Comparison of ENCODE assay signal across 8 cellular contexts in the genomic region with DNA sequence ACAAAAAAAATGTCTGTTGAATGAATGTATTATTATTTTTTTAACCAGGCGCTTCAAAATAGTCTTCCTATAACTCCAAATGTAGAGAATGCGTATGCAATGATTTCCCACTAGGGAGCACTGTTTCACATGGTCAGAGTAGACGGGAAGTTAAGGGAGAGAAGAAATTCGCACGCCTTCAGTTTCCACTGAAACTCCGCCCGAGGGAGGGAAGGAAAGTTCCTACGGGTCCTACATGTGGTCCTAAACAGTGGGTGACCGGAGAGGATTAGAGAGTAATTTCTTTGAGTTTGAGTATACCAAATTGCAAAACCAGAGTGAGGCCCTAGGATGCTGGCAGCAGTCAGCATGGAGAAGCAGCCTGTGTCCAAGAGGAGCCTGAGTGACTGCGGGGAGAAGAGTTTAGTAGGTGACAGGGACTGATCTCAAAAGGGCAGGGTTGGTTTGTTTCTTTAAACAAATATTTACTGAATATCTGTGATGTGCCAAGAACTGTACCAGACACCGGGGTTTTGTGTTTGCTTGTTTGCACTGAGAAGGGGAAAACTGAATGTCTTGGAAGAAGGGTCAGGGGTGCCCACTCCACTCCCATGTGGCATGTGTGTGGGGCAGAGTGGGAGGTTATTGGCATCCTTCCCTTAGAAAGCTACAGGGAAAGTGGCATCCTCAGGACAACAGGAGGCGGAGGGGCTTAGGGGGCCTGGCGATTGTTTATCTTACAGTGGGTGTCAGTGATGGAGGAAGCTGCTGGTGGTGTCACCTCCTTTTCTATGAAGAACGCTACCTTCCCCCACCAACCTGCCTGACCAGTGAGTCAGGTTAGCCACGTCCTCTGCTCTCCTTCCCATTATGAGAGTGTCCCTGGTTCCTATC. TPM values are rescaled to one million over a fixed set of nuclear protein-coding genes. Genes with fewer than 3 reads are reported as not detected.
DNase-seq lines count a peak whose midpoint lies in the region; TF ChIP-seq lines count a peak whose summit lies in the region.

No MANE protein-coding gene starts in this region.

- H3K4me1 ChIP-seq in parathyroid adenoma = no peaks in the 10 kb centered on the region

- no peaks in the 10 kb centered on the region for H3K79me2 ChIP-seq in parathyroid adenoma

- H3K36me3 ChIP-seq in parathyroid adenoma (ENCODE audit: control insufficient read depth, insufficient read depth, low read length) = no peaks in the 10 kb centered on the region

- H3K27me3 ChIP-seq in parathyroid adenoma (ENCODE audit: control insufficient read depth, insufficient read depth, low read length) = no peaks in the 10 kb centered on the region

- no peaks in the 10 kb centered on the region for H3K9me3 ChIP-seq in parathyroid adenoma (ENCODE audit: control insufficient read depth, low read length)

- H3K9ac ChIP-seq in parathyroid adenoma = no peak overlapping the region

- H2AFZ ChIP-seq in parathyroid adenoma = peak overlapping the region; percentile 1

- H3K27ac ChIP-seq in parathyroid adenoma = no peak overlapping the region

- TF ChIP-seq CTCF in LNCAP (IDR thresholded peaks at IDR 0.05) (peak; percentile 29; the same call in 1 of the 2 replicates), fibroblast of villous mesenchyme (IDR thresholded peaks at IDR 0.05; ENCODE audit: insufficient read depth, low read depth, low read length) (peak; percentile 78), parathyroid adenoma (IDR thresholded peaks at IDR 0.05) (peak; percentile 33)

- H3K4me3 ChIP-seq in fibroblast of villous mesenchyme (ENCODE audit: low read depth, low read length) (peak overlapping the region; percentile 9), parathyroid adenoma (ENCODE audit: low read depth, low read length) (no peak overlapping the region)

- H3K4me2 ChIP-seq in parathyroid adenoma (ENCODE audit: low read length) = no peak overlapping the region

- DNase-seq in DMS53 (lab: John Stamatoyannopoulos, UW) = peak; percentile 56
- DNase-seq in DMS53 treated with DMSO at 0.1 percent for 48 hours (lab: John Stamatoyannopoulos, UW; ENCODE audit: unreplicated experiment) = no peak
- DNase-seq in activated CD4-positive, alpha-beta T cell treated with anti-CD3 and anti-CD28 coated beads, Interleukin-2, amount 50 U/mL, for 48 hours = peak; percentile 29 to 51
- peak; percentile 64 for DNase-seq in fibroblast of villous mesenchyme (ENCODE audit: low read depth)
- DNase-seq in retina = no peak
- DNase-seq in HuH-7.5 (ENCODE audit: low spot score) = no peak

RNA-seq across cellular contexts. Expression of gene RNU5D-1, which starts 22.8 kb away (rescaled TPM):
- not detected in 2 replicates for total RNA-seq in fibroblast of villous mesenchyme

RNA-seq across cellular contexts. Expression of gene KIF2C, which starts 31.4 kb away (rescaled TPM):
- total RNA-seq in fibroblast of villous mesenchyme = 18.7 and 26.8 TPM in 2 replicates

RNA-seq across cellular contexts. Expression of gene ARMH1, which starts 33.7 kb away (rescaled TPM):
- total RNA-seq in fibroblast of villous mesenchyme = 0.32 and 0.43 TPM in 2 replicates

RNA-seq across cellular contexts. Expression of gene TMEM53, which starts 33.9 kb away (rescaled TPM):
- total RNA-seq in fibroblast of villous mesenchyme = 6.4 and 7.3 TPM in 2 replicates

Comparison
In these comparisons a context has a peak if more than half of its experiments do, and no peak if none do; other contexts are left out.
1. DNase-seq: peak in DMS53 (single experiment), activated CD4-positive, alpha-beta T cell treated with anti-CD3 and anti-CD28 coated beads, Interleukin-2, amount 50 U/mL, for 48 hours (2 of 2) and fibroblast of villous mesenchyme (single experiment); none in DMS53 treated with DMSO at 0.1 percent for 48 hours (single experiment), retina (single experiment) and HuH-7.5 (single experiment).
2. Peak in every context shown above with its lines, with median percentiles within 50 percentile points of each other: CTCF ChIP-seq.